Comparison of ENCODE assay signal across 22 cellular contexts in genomic region chr16:86894168-86894567, GRCh38.
"Had no signal": no experiment of that assay in that cellular context is flagged by ENCODE, and none has a peak within 500 bp of the region (broad histone marks: within the 10 kb centered on the region; RNA-seq: fewer than 3 reads in every experiment).

No MANE protein-coding gene starts in this region.

- H3K27ac ChIP-seq: left lung, ovary, right atrium auricular region, right lobe of liver, thyroid gland, transverse colon, uterus had no signal

- DNase-seq: hippocampal formation; kidney glomerular epithelial cell; left cardiac atrium; left lung; mesendoderm; naive B cell; ovary; right lobe of liver; stimulated activated CD4-positive, alpha-beta T cell treated with anti-CD3 and anti-CD28 coated beads, Interleukin-1b, Interleukin-23, amount 100 ng/mL, for 48 hours; stimulated activated CD4-positive, alpha-beta T cell treated with anti-CD3 and anti-CD28 coated beads, Interleukin-2, amount 100 ng/mL, for 48 hours; stimulated activated CD4-positive, alpha-beta T cell treated with anti-CD3 and anti-CD28 coated beads, Interleukin-4, amount 100 ng/mL, for 4 hours; stimulated activated CD8-positive, alpha-beta memory T cell treated with anti-CD3 and anti-CD28 coated beads, Interleukin-4, amount 100 ng/mL, for 48 hours; stimulated activated naive CD4-positive, alpha-beta T cell treated with Interleukin-2 at 50 U/mL for 16 hours; stimulated activated naive CD8-positive, alpha-beta T cell treated with anti-CD3 and anti-CD28 coated beads, Interleukin-15, amount 100 ng/mL, for 72 hours; substantia nigra; thyroid gland; transverse colon; uterus had no signal

- H3K9me3 ChIP-seq: left lung, ovary, right atrium auricular region, right lobe of liver, thyroid gland, transverse colon, uterus had no signal

- H3K27me3 ChIP-seq: ovary, right atrium auricular region, right lobe of liver, thyroid gland had no signal

- H3K4me1 ChIP-seq: left lung, right lobe of liver, thyroid gland, transverse colon, uterus had no signal

- ATAC-seq: left cardiac atrium; left lung; right lobe of liver; stimulated activated memory B cell treated with anti-CD40 and anti-IgM and Interleukin-4, amounts not matched to agents 10 μg/mL and 1 μg/mL and 100 μg/mL, for 72 hours; stimulated activated naive CD8-positive, alpha-beta T cell treated with anti-CD3 and anti-CD28 coated beads, Interleukin-15, amount 100 ng/mL, for 72 hours had no signal

- H3K4me3 ChIP-seq: left lung, lung, ovary, right atrium auricular region, right lobe of liver, smooth muscle cell, thyroid gland, transverse colon, uterus had no signal

- H3K36me3 ChIP-seq: left lung, ovary, right atrium auricular region, right lobe of liver, thyroid gland, transverse colon, uterus had no signal
